11 cellular contexts compared by ENCODE assay signal in the genomic region with DNA sequence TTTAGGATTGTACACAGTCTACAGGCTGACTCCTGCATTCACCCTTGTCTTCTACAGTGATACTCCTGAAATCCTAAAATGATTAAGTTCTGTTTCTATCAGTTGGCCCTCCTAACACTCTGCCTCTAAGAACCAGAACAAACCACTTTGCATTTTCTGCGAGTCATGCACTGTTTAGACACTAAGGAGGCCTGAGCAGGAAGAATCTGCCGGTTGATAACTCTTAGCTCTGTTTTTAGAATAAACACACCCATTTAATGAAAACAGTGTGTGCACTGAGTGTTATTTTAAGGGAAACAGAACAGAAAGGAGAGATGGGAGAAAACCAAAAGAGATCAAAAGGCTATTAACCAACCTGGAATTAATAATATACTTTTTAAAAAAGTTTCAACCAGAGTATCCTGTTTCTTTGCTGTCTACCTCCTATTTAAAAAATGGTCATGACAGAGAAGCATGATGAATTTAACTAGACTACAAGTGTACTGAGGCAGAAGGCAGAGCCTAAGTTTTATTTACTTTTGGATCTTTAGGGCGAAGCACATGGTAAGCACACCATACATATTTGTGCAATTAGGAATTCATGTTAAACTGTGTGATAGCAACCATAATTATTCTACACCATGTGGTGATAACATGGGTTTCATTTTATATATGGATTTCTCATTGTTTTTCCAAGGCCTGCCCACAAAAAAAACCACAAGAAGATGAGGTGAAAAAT.
DNase-seq lines count a peak whose midpoint lies in the region; ATAC-seq, FAIRE-seq and TF ChIP-seq lines count a peak whose summit lies in the region.
"Had no signal": no experiment of that assay in that cellular context is flagged by ENCODE, and none has a peak within 500 bp of the region (broad histone marks: within the 10 kb centered on the region; RNA-seq: fewer than 3 reads in every experiment).

No MANE protein-coding gene starts in this region.

- no peaks in the 10 kb centered on the region for H3K4me1 Mint-ChIP-seq in stimulated activated effector memory CD8-positive, alpha-beta T cell treated with anti-CD3 and anti-CD28 coated beads, Interleukin-12 subunit alpha, Interleukin-12 subunit beta, amount 100 ng/mL, for 72 hours

- no peak overlapping the region for H3K27ac Mint-ChIP-seq in stimulated activated effector memory CD8-positive, alpha-beta T cell treated with anti-CD3 and anti-CD28 coated beads, Interleukin-12 subunit alpha, Interleukin-12 subunit beta, amount 100 ng/mL, for 72 hours

- H3K27ac ChIP-seq in substantia nigra (ENCODE audit: low read depth, low read length, poor library complexity, severe bottlenecking) = no peak overlapping the region

- no peaks in the 10 kb centered on the region for H3K9me3 Mint-ChIP-seq in stimulated activated effector memory CD8-positive, alpha-beta T cell treated with anti-CD3 and anti-CD28 coated beads, Interleukin-12 subunit alpha, Interleukin-12 subunit beta, amount 100 ng/mL, for 72 hours

- H3K36me3 Mint-ChIP-seq in stimulated activated effector memory CD8-positive, alpha-beta T cell treated with anti-CD3 and anti-CD28 coated beads, Interleukin-12 subunit alpha, Interleukin-12 subunit beta, amount 100 ng/mL, for 72 hours = no peaks in the 10 kb centered on the region

- DNase-seq in RCC 7860 (ENCODE audit: low spot score) (peak; percentile 33), erythroblast (lab: John Stamatoyannopoulos, UW) (peak; percentile 13 to 17), substantia nigra (lab: John Stamatoyannopoulos, UW) (no peak), NCI-H345 (lab: John Stamatoyannopoulos, UW) (no peak)
- DNase-seq in stimulated activated effector memory CD8-positive, alpha-beta T cell treated with anti-CD3 and anti-CD28 coated beads, Interleukin-12 subunit alpha, Interleukin-12 subunit beta, amount 100 ng/mL, for 72 hours (ENCODE audit: low spot score in 2 of 2) = no peak
- DNase-seq: NCI-H1105; NK-92 treated with Interleukin-12 subunit alpha and Interleukin-12 subunit beta, amount 100 ng/mL, for 24 hours; stimulated activated CD8-positive, alpha-beta memory T cell treated with anti-CD3 and anti-CD28 coated beads, Interleukin-4, amount 100 ng/mL, for 48 hours had no signal

- no peak for FAIRE-seq in RCC 7860 (lab: Jason Lieb, UNC)
- FAIRE-seq: G401.6 had no signal

- ATAC-seq in stimulated activated effector memory CD8-positive, alpha-beta T cell treated with anti-CD3 and anti-CD28 coated beads, Interleukin-12 subunit alpha, Interleukin-12 subunit beta, amount 100 ng/mL, for 72 hours = peak; percentile 39
- ATAC-seq: HCT116, left lobe of liver had no signal

- no peak overlapping the region for H3K4me3 Mint-ChIP-seq in stimulated activated effector memory CD8-positive, alpha-beta T cell treated with anti-CD3 and anti-CD28 coated beads, Interleukin-12 subunit alpha, Interleukin-12 subunit beta, amount 100 ng/mL, for 72 hours

- no peak for TF ChIP-seq POLR2A in erythroblast (IDR thresholded peaks at IDR 0.05; ENCODE audit: low read length)

Comparison
In these comparisons a context has a peak if more than half of its experiments do, and no peak if none do; other contexts are left out.
1. DNase-seq: peak in RCC 7860 (single experiment) and erythroblast (2 of 2); none in stimulated activated effector memory CD8-positive, alpha-beta T cell treated with anti-CD3 and anti-CD28 coated beads, Interleukin-12 subunit alpha, Interleukin-12 subunit beta, amount 100 ng/mL, for 72 hours (0 of 2), substantia nigra (0 of 49) and NCI-H345 (single experiment).